ENCODE assay signal across 35 cellular contexts in genomic region chr1:45612941-45613579, GRCh38. TPM values are rescaled to one million over a fixed set of nuclear protein-coding genes. Genes with fewer than 3 reads are reported as not detected.
DNase-seq lines count a peak whose midpoint lies in the region; ATAC-seq and TF ChIP-seq lines count a peak whose summit lies in the region.
"Had no signal": no experiment of that assay in that cellular context is flagged by ENCODE, and none has a peak within 500 bp of the region (broad histone marks: within the 10 kb centered on the region; RNA-seq: fewer than 3 reads in every experiment).

No MANE protein-coding gene starts in this region.

- H3K4me1 Mint-ChIP-seq in MCF 10A (ENCODE audit: insufficient read depth, unreplicated experiment), result peaks cover 5% of the 10 kb centered on the region
- peaks cover 5% of the 10 kb centered on the region for H3K4me1 Mint-ChIP-seq in activated CD8-positive, alpha-beta T cell treated with anti-CD3 and anti-CD28 coated beads, Interleukin-2, amount 10 ng/mL, durations not matched to agents 7 days and 5 days (ENCODE audit: low read depth)
- H3K4me1 Mint-ChIP-seq: neural progenitor cell had no signal

- no peaks in the 10 kb centered on the region for H3K27me3 Mint-ChIP-seq in MCF 10A (ENCODE audit: insufficient read depth, unreplicated experiment)
- H3K27me3 Mint-ChIP-seq in activated CD8-positive, alpha-beta T cell treated with anti-CD3 and anti-CD28 coated beads, Interleukin-2, amount 10 ng/mL, durations not matched to agents 7 days and 5 days (ENCODE audit: low read depth), result no peaks in the 10 kb centered on the region
- H3K27me3 Mint-ChIP-seq: CD8-positive, alpha-beta memory T cell had no signal

- intact Hi-C loops in MCF 10A (cut with micrococcal nuclease), result no loop called here
- intact Hi-C loops in breast epithelium (cut with DNase I; ENCODE audit: low total_unique reads), result no loop called here

- no peaks in the 10 kb centered on the region for H3K9me3 ChIP-seq in breast epithelium
- H3K9me3 ChIP-seq: left lung, pancreas, stomach, thyroid gland, vagina had no signal

- CTCF ChIA-PET in MCF 10A (lab: Yijun Ruan, JAX), result interaction anchor here (0.8 to 1.1 kb wide), 2 partner anchors 9 to 24 kb away, joined by 3 read pairs; no protein-coding TSS in a partner anchor
- CTCF ChIA-PET in activated CD8-positive, alpha-beta T cell treated with anti-CD3 and anti-CD28 coated beads, Interleukin-2, amount 10 ng/mL, durations not matched to agents 7 days and 5 days (lab: Charles Lee), result interaction anchor here (0.8 kb wide), 1 partner anchor 423 kb away, joined by 3 read pairs; no protein-coding TSS in a partner anchor

- BruUV-seq in MCF 10A (replicated peaks; lab: Mats Ljungman, UMichigan), result no TSS peak

- no peak for TF ChIP-seq POLR2A in breast epithelium (IDR thresholded peaks at IDR 0.05)

- DNase-seq in MCF 10A (ENCODE audit: unreplicated experiment) (peak; percentile 47), breast epithelium (ENCODE audit: low spot score in 2 of 2) (no peak), epithelial cell of prostate (ENCODE audit: low read depth, low spot score) (peak; percentile 52), AG20443 (ENCODE audit: low spot score) (no peak), GF-D8 (lab: John Stamatoyannopoulos, UW) (no peak)
- no peak for DNase-seq in activated CD8-positive, alpha-beta T cell treated with anti-CD3 and anti-CD28 coated beads, Interleukin-2, amount 10 ng/mL, durations not matched to agents 7 days and 5 days
- DNase-seq in stimulated activated CD4-positive, alpha-beta T cell treated with anti-CD3 and anti-CD28 coated beads, Interleukin-2, amount 100 ng/mL, for 24 hours, result no peak
- DNase-seq: activated CD4-positive, alpha-beta T cell treated with anti-CD3 and anti-CD28 coated beads for 4 hours; activated CD8-positive, alpha-beta memory T cell treated with anti-CD3 and anti-CD28 coated beads for 24 hours; activated gamma-delta T cell treated with Interleukin-2 at 50 U/mL for 16 hours; activated T-cell treated with anti-CD3 and anti-CD28 coated beads for 4 hours; amygdala; CD8-positive, alpha-beta memory T cell; DMS 273 treated with DMSO at 0.1 percent for 48 hours; effector CD4-positive, alpha-beta T cell; erythroblast; HCEC 1CT; left lung; mesendoderm; MM.1S; NCI-H1105 treated with DMSO at 0.1 percent for 48 hours; NCI-H1930; NCI-H2227 treated with DMSO at 0.1 percent for 48 hours; NCI-H69; pancreas; PC-9; Right ventricle myocardium superior; small intestine; stomach; T-helper 9 cell had no signal

- peaks cover 53% of the 10 kb centered on the region for H3K36me3 Mint-ChIP-seq in MCF 10A (ENCODE audit: insufficient read depth, unreplicated experiment)
- H3K36me3 Mint-ChIP-seq in activated CD8-positive, alpha-beta T cell treated with anti-CD3 and anti-CD28 coated beads, Interleukin-2, amount 10 ng/mL, durations not matched to agents 7 days and 5 days (ENCODE audit: low read depth), result peaks cover 75% of the 10 kb centered on the region

- ATAC-seq in activated CD8-positive, alpha-beta T cell treated with anti-CD3 and anti-CD28 coated beads, Interleukin-2, amount 10 ng/mL, durations not matched to agents 7 days and 5 days, result peak; percentile 20
- ATAC-seq: left lung, pancreas had no signal

- H3K4me3 ChIP-seq in breast epithelium, result no peak overlapping the region
- H3K4me3 ChIP-seq: left lung, neural progenitor cell, pancreas, PC-9, stomach, thyroid gland, vagina had no signal

- H3K27ac ChIP-seq in breast epithelium, result no peak overlapping the region
- peak overlapping the region; percentile 75 for H3K27ac ChIP-seq in epithelial cell of prostate
- H3K27ac ChIP-seq: KMS-11, left lung, pancreas, PC-9, stomach, vagina, VCaP had no signal

- H3K27ac Mint-ChIP-seq in MCF 10A (ENCODE audit: low read depth, unreplicated experiment), result peak overlapping the region; percentile 58
- no peak overlapping the region for H3K27ac Mint-ChIP-seq in activated CD8-positive, alpha-beta T cell treated with anti-CD3 and anti-CD28 coated beads, Interleukin-2, amount 10 ng/mL, durations not matched to agents 7 days and 5 days
- H3K27ac Mint-ChIP-seq: neural progenitor cell had no signal

- H3K27me3 ChIP-seq in breast epithelium, result no peaks in the 10 kb centered on the region
- H3K27me3 ChIP-seq: left lung, neural progenitor cell, pancreas, stomach, thyroid gland, vagina had no signal

- peaks cover 3% of the 10 kb centered on the region for H3K36me3 ChIP-seq in breast epithelium

- peaks cover 0 to 3% of the 10 kb centered on the region in 2 donors for H3K4me1 ChIP-seq in breast epithelium
- H3K4me1 ChIP-seq: neural progenitor cell, pancreas, thyroid gland had no signal

- POLR2A ChIA-PET in MCF 10A (lab: Yijun Ruan, JAX), result interaction anchor here (0.8 to 2.0 kb wide), 8 partner anchors 9 to 91 kb away, joined by 3 to 9 read pairs (median 3); partner anchors contain the start of genes CCDC17, NASP and PRDX1
- POLR2A ChIA-PET in activated CD8-positive, alpha-beta T cell treated with anti-CD3 and anti-CD28 coated beads, Interleukin-2, amount 10 ng/mL, durations not matched to agents 7 days and 5 days (lab: Charles Lee), result no interaction called here

- H3K4me3 Mint-ChIP-seq in MCF 10A (ENCODE audit: unreplicated experiment), result no peak overlapping the region
- no peak overlapping the region for H3K4me3 Mint-ChIP-seq in activated CD8-positive, alpha-beta T cell treated with anti-CD3 and anti-CD28 coated beads, Interleukin-2, amount 10 ng/mL, durations not matched to agents 7 days and 5 days
- H3K4me3 Mint-ChIP-seq: CD8-positive, alpha-beta memory T cell; neural progenitor cell had no signal

- TF ChIP-seq CTCF in MCF 10A (IDR thresholded peaks at IDR 0.05; ENCODE audit: unreplicated experiment) (no peak), breast epithelium (IDR thresholded peaks at IDR 0.05) (no peak)

- no peaks in the 10 kb centered on the region for H3K9me3 Mint-ChIP-seq in MCF 10A (ENCODE audit: unreplicated experiment)
- no peaks in the 10 kb centered on the region for H3K9me3 Mint-ChIP-seq in activated CD8-positive, alpha-beta T cell treated with anti-CD3 and anti-CD28 coated beads, Interleukin-2, amount 10 ng/mL, durations not matched to agents 7 days and 5 days (ENCODE audit: insufficient read depth)
- H3K9me3 Mint-ChIP-seq: CD8-positive, alpha-beta memory T cell; neural progenitor cell had no signal

RNA-seq across cellular contexts. Expression of gene CCDC17, which starts 10.8 kb away (rescaled TPM):
- 3.9 and 4.9 TPM in 2 replicates for total RNA-seq in MCF 10A (2022)
- total RNA-seq in breast epithelium, result 1 to 10 TPM; 2.3 to 5.7 (median 4.5) TPM
- 1 to 10 TPM; 2.5 to 2.6 TPM for total RNA-seq in activated CD8-positive, alpha-beta T cell treated with anti-CD3 and anti-CD28 coated beads, Interleukin-2, amount 10 ng/mL, durations not matched to agents 7 days and 5 days

RNA-seq across cellular contexts. Expression of gene NASP, which starts 29.2 kb away (rescaled TPM):
- total RNA-seq in MCF 10A (2022) (76.4 and 84.6 TPM in 2 replicates), breast epithelium (10 to 100 TPM; 83.4 to 96.7 (median 91.0) TPM)
- 100 to 1,000 TPM; 230 to 233 TPM for total RNA-seq in activated CD8-positive, alpha-beta T cell treated with anti-CD3 and anti-CD28 coated beads, Interleukin-2, amount 10 ng/mL, durations not matched to agents 7 days and 5 days

Comparison
In these comparisons a context has a peak if more than half of its experiments do, and no peak if none do; other contexts are left out.
1. DNase-seq: peak in MCF 10A (single experiment) and epithelial cell of prostate (single experiment); none in breast epithelium (0 of 2), activated CD8-positive, alpha-beta T cell treated with anti-CD3 and anti-CD28 coated beads, Interleukin-2, amount 10 ng/mL, durations not matched to agents 7 days and 5 days (single experiment), stimulated activated CD4-positive, alpha-beta T cell treated with anti-CD3 and anti-CD28 coated beads, Interleukin-2, amount 100 ng/mL, for 24 hours (0 of 2), AG20443 (single experiment) and GF-D8 (single experiment).